In genomic region chr18:12608292-12608691, GRCh38 we compare ENCODE assay signal across 1 cellular context.
TF ChIP-seq lines count a peak whose summit lies in the region.

No MANE protein-coding gene starts in this region.

TF ChIP-seq in IMR-90, 13 proteins besides CTCF, POLR2A, EP300 and RAD21:
- TF ChIP-seq MXI1 (IDR thresholded peaks at IDR 0.05; ENCODE audit: borderline replicate concordance, low read depth, low read length), result no peak
- TF ChIP-seq CEBPB (IDR thresholded peaks at IDR 0.05; ENCODE audit: low read depth, low read length), result peak; percentile 92
